In the genomic region with DNA sequence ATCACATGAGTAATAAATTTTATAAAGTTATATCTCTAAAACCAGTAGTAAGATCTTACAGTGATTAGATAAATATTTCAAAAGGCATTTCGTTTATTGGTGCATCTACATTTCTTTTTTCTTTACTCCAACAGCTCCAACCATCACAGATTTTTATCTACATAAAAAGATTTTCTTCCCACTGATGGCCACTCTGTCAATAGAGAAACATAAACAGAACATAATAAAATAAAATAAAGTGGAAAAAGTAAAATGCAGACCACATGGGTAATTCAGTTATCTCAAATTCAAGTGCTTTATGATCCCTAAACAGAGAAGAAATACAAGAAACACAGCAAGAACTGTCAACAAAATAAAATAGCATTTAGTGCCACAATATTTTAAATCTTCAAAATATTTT, we compare ENCODE assay signal across 9 cellular contexts.
"Had no signal": no experiment of that assay in that cellular context is flagged by ENCODE, and none has a peak within 500 bp of the region (broad histone marks: within the 10 kb centered on the region; RNA-seq: fewer than 3 reads in every experiment).

No MANE protein-coding gene starts in this region.

- H3K9ac ChIP-seq: GM23248 had no signal

- H3K9me3 ChIP-seq: HAP-1 had no signal

- H2AFZ ChIP-seq: GM23248, GM23338 had no signal

- H3K36me3 ChIP-seq: HAP-1 had no signal

- H3K4me3 ChIP-seq: GM23248, GM23338, HAP-1 had no signal

- H3K4me1 ChIP-seq: HAP-1 had no signal

- ATAC-seq: GM23338, HCT116 had no signal

- DNase-seq: GM23248, GOT3, H7, H9, HCEC 1CT, HFFc6 had no signal

- H3K27ac ChIP-seq: GM23248 had no signal

- H3K4me2 ChIP-seq: GM23338 had no signal
